Comparison of ENCODE assay signal across 8 cellular contexts in the genomic region with DNA sequence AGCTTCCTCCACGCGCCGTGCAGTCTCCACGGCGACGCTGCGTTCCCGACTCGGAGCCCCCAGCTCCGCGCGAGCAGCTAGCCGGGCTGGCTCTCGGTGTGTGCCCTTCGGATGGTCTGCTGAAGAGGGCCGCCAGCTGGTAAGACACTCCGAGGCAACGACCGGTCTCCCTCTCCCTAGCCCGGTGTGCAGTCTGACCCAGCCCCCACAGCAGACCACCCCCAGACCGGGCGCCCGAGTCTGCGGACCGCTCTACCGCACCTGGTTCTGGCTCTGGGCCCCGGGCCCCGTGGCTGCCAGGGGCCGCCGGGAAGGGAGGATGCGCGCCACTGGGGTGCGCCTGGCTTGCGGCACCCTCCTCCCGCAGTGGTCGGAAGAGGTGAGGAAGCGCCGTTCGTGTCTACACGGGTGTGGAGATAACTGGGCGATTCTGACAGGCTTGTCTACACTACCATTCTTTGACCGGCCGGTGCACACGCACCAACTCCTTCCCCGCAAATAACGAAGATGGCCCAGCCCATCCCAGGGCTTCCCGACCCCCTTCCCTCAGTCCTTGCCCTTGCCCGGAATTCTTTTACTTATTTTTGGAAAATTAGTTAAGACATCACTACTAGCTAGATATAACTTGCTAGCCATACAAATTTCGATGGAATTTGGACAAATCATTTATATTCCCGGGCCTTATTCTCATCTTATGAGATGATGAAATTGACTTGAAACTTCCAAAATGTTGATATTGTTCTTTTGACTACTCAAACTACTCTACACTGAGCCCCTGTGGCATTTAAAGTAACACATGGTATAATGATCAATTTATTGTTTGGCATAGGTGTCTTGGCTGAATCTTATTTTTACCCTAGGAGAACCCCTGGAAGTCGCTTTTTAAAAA. TPM values are rescaled to one million over a fixed set of nuclear protein-coding genes. Genes with fewer than 3 reads are reported as not detected.
DNase-seq lines count a peak whose midpoint lies in the region; ATAC-seq, FAIRE-seq and TF ChIP-seq lines count a peak whose summit lies in the region.

No MANE protein-coding gene starts in this region.

- no peak for FAIRE-seq in RCC 7860 (lab: Jason Lieb, UNC)

- CTCF ChIA-PET in RWPE1 (lab: Yijun Ruan, JAX) = interaction anchor here (0.9 to 1.0 kb wide), 2 partner anchors 42 to 45 kb away, joined by 4 read pairs; partner anchors contain the start of gene GAD1

- H3K4me3 ChIP-seq in AG09309 (ENCODE audit: control insufficient read depth, low read depth, low read length) (peak overlapping the region; percentile 72), cardiac fibroblast (replicated peaks in 1 of 2; ENCODE audit: low read depth in 2 of 2, low read length in 2 of 2) (peak overlapping the region; percentile 47 to 58)

- ATAC-seq in GM18867 (IDR thresholded peaks at IDR 0.05; ENCODE audit: unreplicated experiment) = peak; percentile 49
- peak; percentile 24 for ATAC-seq in HG03066 (IDR thresholded peaks at IDR 0.05; ENCODE audit: low read depth, unreplicated experiment)
- ATAC-seq in left lobe of liver = peak; percentile 53

- TF ChIP-seq CTCF in AG09309 (IDR thresholded peaks at IDR 0.05; ENCODE audit: control insufficient read depth, insufficient read depth, low read depth, low read length, missing control alignments) (no peak), RWPE1 (conservative IDR thresholded peaks at IDR 0.05; ENCODE audit: low read depth) (no peak), cardiac fibroblast (IDR thresholded peaks at IDR 0.05; ENCODE audit: low read depth, low read length) (no peak)

- DNase-seq in AG09309 (ENCODE audit: low read depth) = no peak
- DNase-seq in RWPE1 (ENCODE audit: low spot score) = peak; percentile 56
- DNase-seq in cardiac fibroblast (ENCODE audit: low read depth in 2 of 2) = no peak
- no peak for DNase-seq in left lobe of liver (ENCODE audit: low spot score)
- peak; percentile 49 for DNase-seq in stimulated activated CD8-positive, alpha-beta memory T cell treated with anti-CD3 and anti-CD28 coated beads, Interleukin-4, amount 100 ng/mL, for 48 hours
- DNase-seq in RCC 7860 (ENCODE audit: low spot score) = no peak

- peak overlapping the region; percentile 75 for H3K27ac ChIP-seq in RWPE1

- POLR2A ChIA-PET in RWPE1 (lab: Yijun Ruan, JAX; ENCODE audit: low non-redundant PET) = interaction anchor here (0.8 kb wide), 1 partner anchor 46 kb away, joined by 3 read pairs; the partner anchor contains the start of gene GAD1

RNA-seq across cellular contexts. Expression of gene ERICH2, which starts 1.1 kb away (rescaled TPM):
- 1.5 TPM for total RNA-seq in left lobe of liver

RNA-seq across cellular contexts. Expression of gene GAD1, which starts 45.4 kb away (rescaled TPM):
- total RNA-seq in left lobe of liver = not detected

RNA-seq across cellular contexts. Expression of gene SP5, which starts 56.2 kb away (rescaled TPM):
- total RNA-seq in left lobe of liver = 2.6 TPM

Comparison
In these comparisons a context has a peak if more than half of its experiments do, and no peak if none do; other contexts are left out.
1. DNase-seq: peak in RWPE1 (single experiment) and stimulated activated CD8-positive, alpha-beta memory T cell treated with anti-CD3 and anti-CD28 coated beads, Interleukin-4, amount 100 ng/mL, for 48 hours (single experiment); none in AG09309 (single experiment), cardiac fibroblast (0 of 2), left lobe of liver (single experiment) and RCC 7860 (single experiment).
2. Peak in every context shown above with its lines, with median percentiles within 50 percentile points of each other: ATAC-seq.